Comparison of ENCODE assay signal across 21 cellular contexts in the genomic region with DNA sequence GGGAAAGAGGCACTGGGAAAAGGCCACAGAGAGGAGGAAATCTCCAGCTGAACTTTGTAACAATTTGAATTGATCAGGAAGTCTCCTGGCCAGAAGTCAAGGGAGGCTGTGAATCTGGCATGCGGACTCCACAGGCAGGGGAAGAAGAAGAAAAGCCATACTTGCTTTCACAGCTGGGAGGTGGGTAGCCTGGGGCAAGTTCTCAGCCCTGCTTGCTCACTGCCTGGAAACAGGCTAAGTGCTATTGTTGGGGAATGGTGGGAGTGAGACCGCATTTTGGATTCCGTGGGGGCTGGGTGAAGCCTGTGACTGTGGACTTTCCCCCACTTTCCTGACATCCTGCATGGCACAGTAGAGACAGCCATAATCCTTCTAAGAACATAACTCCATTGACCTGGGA.
A peak's percentile ranks its signal among the peaks of the same experiment; 100 is the strongest.
DNase-seq lines count a peak whose midpoint lies in the region; FAIRE-seq and TF ChIP-seq lines count a peak whose summit lies in the region.
"Had no signal": no experiment of that assay in that cellular context is flagged by ENCODE, and none has a peak within 500 bp of the region (broad histone marks: within the 10 kb centered on the region; RNA-seq: fewer than 3 reads in every experiment).

No MANE protein-coding gene starts in this region.

- TF ChIP-seq CTCF in bronchial epithelial cell (IDR thresholded peaks at IDR 0.05; ENCODE audit: insufficient read depth, low read length, severe bottlenecking) (no peak), OCI-LY7 (conservative IDR thresholded peaks at IDR 0.05; ENCODE audit: low read length) (no peak), vagina (IDR thresholded peaks at IDR 0.05) (no peak)

- no peaks in the 10 kb centered on the region for H3K36me3 ChIP-seq in bronchial epithelial cell (ENCODE audit: control insufficient read depth, insufficient read depth, low read length)
- peaks cover 0 to 3% of the 10 kb centered on the region in 2 experiments for H3K36me3 ChIP-seq in trophoblast cell (ENCODE audit: control insufficient read depth in 1 of 2, insufficient read depth in 2 of 2, low read length in 2 of 2)
- H3K36me3 ChIP-seq in OCI-LY7 (ENCODE audit: insufficient read depth, low read length), result no peaks in the 10 kb centered on the region
- H3K36me3 ChIP-seq in vagina, result no peaks in the 10 kb centered on the region
- H3K36me3 ChIP-seq: BE2C; BLaER1 treated with 17β-estradiol and CSF1 and Interleukin-3, amounts not matched to agents 10 nM and 100 nM; HAP-1 had no signal

- no CpG with 5 or more reads among the region's 3 CpGs for WGBS in trophoblast cell (ENCODE audit: extremely low coverage, insufficient coverage, insufficient read length)

- DNase-seq in RPMI7951 (ENCODE audit: low read depth) (peak; percentile 31), bronchial epithelial cell (ENCODE audit: low read depth) (no peak), trophoblast cell (no peak), OCI-LY7 (ENCODE audit: low spot score) (no peak), vagina (ENCODE audit: extremely low spot score in 2 of 2) (no peak), HUDEP-2 (lab: John Stamatoyannopoulos, UW; ENCODE audit: unreplicated experiment in 76 of 76) (no peak)
- DNase-seq: AML-193; BE2C; CD4-positive, alpha-beta T cell; CD8-positive, alpha-beta memory T cell; DMS 273 treated with DMSO at 0.1 percent for 48 hours; DMS79; GF-D8 had no signal

- H3K9me2 ChIP-seq in OCI-LY7 (ENCODE audit: insufficient read depth, low read length), result no peaks in the 10 kb centered on the region

- H3K9me3 ChIP-seq in trophoblast cell (ENCODE audit: insufficient read depth, low read depth, low read length) (peaks cover 4% of the 10 kb centered on the region), OCI-LY7 (ENCODE audit: low read length) (no peaks in the 10 kb centered on the region), vagina (no peaks in the 10 kb centered on the region)
- H3K9me3 ChIP-seq: BE2C, HAP-1 had no signal

- H3K4me3 ChIP-seq in bronchial epithelial cell (ENCODE audit: low read depth, low read length) (no peak overlapping the region), trophoblast cell (ENCODE audit: low read depth, low read length) (no peak overlapping the region), OCI-LY7 (ENCODE audit: low read depth, low read length, poor library complexity, severe bottlenecking) (no peak overlapping the region), vagina (no peak overlapping the region)
- H3K4me3 ChIP-seq: A549; BLaER1 treated with 17β-estradiol and CSF1 and Interleukin-3, amounts not matched to agents 10 nM and 100 nM; GM23338; HAP-1 had no signal

- no peak overlapping the region for H4K91ac ChIP-seq in trophoblast cell (ENCODE audit: low read depth, low read length)

- FAIRE-seq in bronchial epithelial cell (lab: Jason Lieb, UNC), result peak; percentile 52
- FAIRE-seq: A549, D721Med, GM12891, GM18507, H54 had no signal

- H3K4ac ChIP-seq in trophoblast cell (ENCODE audit: low read depth, low read length), result no peak overlapping the region

- H2BK120ac ChIP-seq in trophoblast cell (ENCODE audit: insufficient read depth, low read length, poor library complexity), result no peak overlapping the region

- no peak overlapping the region for H4K8ac ChIP-seq in trophoblast cell (ENCODE audit: low read depth, low read length)

- H2AFZ ChIP-seq in trophoblast cell (ENCODE audit: insufficient read depth, low read length, poor library complexity), result no peak overlapping the region
- no peak overlapping the region for H2AFZ ChIP-seq in OCI-LY7 (ENCODE audit: low read length)
- H2AFZ ChIP-seq: GM23338 had no signal

- peak overlapping the region; percentile 16 for H3K14ac ChIP-seq in trophoblast cell (ENCODE audit: low read length)

- H3K23ac ChIP-seq in trophoblast cell (ENCODE audit: low read length), result no peak overlapping the region

- no peaks in the 10 kb centered on the region for H4K20me1 ChIP-seq in OCI-LY7 (ENCODE audit: insufficient read depth, low read length)
- H4K20me1 ChIP-seq: BLaER1 treated with 17β-estradiol and CSF1 and Interleukin-3, amounts not matched to agents 10 nM and 100 nM had no signal

- CTCF ChIA-PET in OCI-LY7 (lab: Charles Lee; ENCODE audit: unreplicated experiment), result no interaction called here

- intact Hi-C loops in OCI-LY7 (cut with micrococcal nuclease; ENCODE audit: unreplicated experiment) (no loop called here), vagina (cut with DNase I) (no loop called here)

- no peaks in the 10 kb centered on the region for H3K79me2 ChIP-seq in trophoblast cell (ENCODE audit: control insufficient read depth, insufficient read depth, low read length, poor library complexity)
- H3K79me2 ChIP-seq in OCI-LY7 (ENCODE audit: insufficient read depth, low read depth, low read length), result no peaks in the 10 kb centered on the region

- H3K4me2 ChIP-seq in trophoblast cell (ENCODE audit: low read length) (no peak overlapping the region), OCI-LY7 (ENCODE audit: low read length) (no peak overlapping the region)
- H3K4me2 ChIP-seq: A549; BLaER1 treated with 17β-estradiol and CSF1 and Interleukin-3, amounts not matched to agents 10 nM and 100 nM; GM23338 had no signal

- no peak overlapping the region for H3K9ac ChIP-seq in trophoblast cell (ENCODE audit: low read length)
- H3K9ac ChIP-seq: BLaER1 treated with 17β-estradiol and CSF1 and Interleukin-3, amounts not matched to agents 10 nM and 100 nM had no signal

- H3K4me1 ChIP-seq in trophoblast cell (ENCODE audit: control insufficient read depth in 1 of 2, insufficient read depth in 2 of 2, low read length in 2 of 2), result no peaks in the 10 kb centered on the region
- H3K4me1 ChIP-seq in OCI-LY7 (ENCODE audit: insufficient read depth, low read length, poor library complexity, severe bottlenecking), result no peaks in the 10 kb centered on the region
- no peaks in the 10 kb centered on the region for H3K4me1 ChIP-seq in vagina
- H3K4me1 ChIP-seq: A549; BE2C; BLaER1 treated with 17β-estradiol and CSF1 and Interleukin-3, amounts not matched to agents 10 nM and 100 nM; HAP-1 had no signal

- H3K27me3 ChIP-seq in bronchial epithelial cell (ENCODE audit: control insufficient read depth, insufficient read depth, low read length) (no peaks in the 10 kb centered on the region), trophoblast cell (ENCODE audit: insufficient read depth, low read length) (no peaks in the 10 kb centered on the region), vagina (no peaks in the 10 kb centered on the region)
- H3K27me3 ChIP-seq: BE2C; BLaER1 treated with 17β-estradiol and CSF1 and Interleukin-3, amounts not matched to agents 10 nM and 100 nM had no signal

- H3K79me1 ChIP-seq in trophoblast cell (ENCODE audit: low read length), result no peaks in the 10 kb centered on the region

- H2AK5ac ChIP-seq in trophoblast cell (ENCODE audit: low read length), result no peak overlapping the region

- H3K18ac ChIP-seq in trophoblast cell (ENCODE audit: low read length), result no peak overlapping the region

- no peak overlapping the region for H3K27ac ChIP-seq in trophoblast cell (ENCODE audit: low read depth, low read length)
- H3K27ac ChIP-seq in OCI-LY7 (ENCODE audit: low read depth, low read length, poor library complexity, severe bottlenecking), result no peak overlapping the region
- no peak overlapping the region for H3K27ac ChIP-seq in vagina
- H3K27ac ChIP-seq: A549; BLaER1 treated with 17β-estradiol and CSF1 and Interleukin-3, amounts not matched to agents 10 nM and 100 nM had no signal

- no peak overlapping the region for H2BK12ac ChIP-seq in trophoblast cell (ENCODE audit: low read length)

- no peak for TF ChIP-seq POLR2A in vagina (IDR thresholded peaks at IDR 0.05)

- POLR2A ChIA-PET in OCI-LY7 (lab: Charles Lee), result no interaction called here

- BruUV-seq in OCI-LY7 (replicated peaks; lab: Mats Ljungman, UMichigan), result no TSS peak

- H4K12ac ChIP-seq in trophoblast cell (ENCODE audit: low read depth, low read length), result no peak overlapping the region

- no peak overlapping the region for H2BK5ac ChIP-seq in trophoblast cell (ENCODE audit: low read depth, low read length, poor library complexity)
